Comparison of ENCODE assay signal across 19 cellular contexts in genomic region chr4:74455361-74456055, GRCh38. TPM values are rescaled to one million over a fixed set of nuclear protein-coding genes. Genes with fewer than 3 reads are reported as not detected.
"Had no signal": no experiment of that assay in that cellular context is flagged by ENCODE, and none has a peak within 500 bp of the region (broad histone marks: within the 10 kb centered on the region; RNA-seq: fewer than 3 reads in every experiment).

No MANE protein-coding gene starts in this region.

- H3K36me3 ChIP-seq: esophagus muscularis mucosa, heart left ventricle, neutrophil, right lobe of liver, tibial artery, upper lobe of left lung, uterus had no signal

- H3K27me3 ChIP-seq: esophagus muscularis mucosa, heart left ventricle, neutrophil, tibial artery, upper lobe of left lung, uterus had no signal

- DNase-seq: foreskin melanocyte; heart left ventricle; hippocampal formation; kidney glomerular epithelial cell; naive thymus-derived CD8-positive, alpha-beta T cell; psoas muscle; retina; right lobe of liver; stimulated activated CD4-positive, alpha-beta T cell treated with anti-CD3 and anti-CD28 coated beads, Interleukin-4, amount 100 ng/mL, for 24 hours; tibial artery; upper lobe of left lung; uterus had no signal

- H3K4me1 Mint-ChIP-seq: naive thymus-derived CD8-positive, alpha-beta T cell; stimulated activated memory B cell treated with anti-CD40 and anti-IgM and Interleukin-4, amounts not matched to agents 10 μg/mL and 1 μg/mL and 100 μg/mL, for 72 hours had no signal

- H3K9me3 ChIP-seq: esophagus muscularis mucosa, neutrophil, psoas muscle, right lobe of liver, tibial artery, uterus had no signal

- H3K27ac Mint-ChIP-seq: dendritic cell treated with granulocyte-macrophage colony-stimulating factor and Interleukin-4, amounts not matched to agents 40 ng/mL and 50 ng/mL, for 4 days; naive thymus-derived CD8-positive, alpha-beta T cell; stimulated activated memory B cell treated with anti-CD40 and anti-IgM and Interleukin-4, amounts not matched to agents 10 μg/mL and 1 μg/mL and 100 μg/mL, for 72 hours; stimulated activated naive CD8-positive, alpha-beta T cell treated with anti-CD3 and anti-CD28 coated beads, Interleukin-15, Interleukin-2, amounts not matched to agents 100 ng/mL and 50 ng/mL, for 24 hours had no signal

- H3K4me1 ChIP-seq: esophagus muscularis mucosa, psoas muscle, right lobe of liver, tibial artery, uterus had no signal

- ATAC-seq: heart left ventricle; naive thymus-derived CD8-positive, alpha-beta T cell; psoas muscle; right lobe of liver; stimulated activated memory B cell treated with anti-CD40 and anti-IgM and Interleukin-4, amounts not matched to agents 10 μg/mL and 1 μg/mL and 100 μg/mL, for 72 hours had no signal

- H3K27me3 Mint-ChIP-seq: dendritic cell treated with granulocyte-macrophage colony-stimulating factor and Interleukin-4, amounts not matched to agents 40 ng/mL and 50 ng/mL, for 4 days had no signal

- H3K4me3 Mint-ChIP-seq: dendritic cell treated with granulocyte-macrophage colony-stimulating factor and Interleukin-4, amounts not matched to agents 40 ng/mL and 50 ng/mL, for 4 days; naive thymus-derived CD8-positive, alpha-beta T cell; stimulated activated memory B cell treated with anti-CD40 and anti-IgM and Interleukin-4, amounts not matched to agents 10 μg/mL and 1 μg/mL and 100 μg/mL, for 72 hours; stimulated activated naive CD8-positive, alpha-beta T cell treated with anti-CD3 and anti-CD28 coated beads, Interleukin-15, Interleukin-2, amounts not matched to agents 100 ng/mL and 50 ng/mL, for 24 hours had no signal

- H3K4me3 ChIP-seq: esophagus muscularis mucosa, heart left ventricle, psoas muscle, right lobe of liver, tibial artery, upper lobe of left lung, uterus had no signal

- H3K27ac ChIP-seq: esophagus muscularis mucosa, heart left ventricle, neutrophil, psoas muscle, right lobe of liver, tibial artery, upper lobe of left lung, uterus had no signal

RNA-seq across cellular contexts. Expression of gene AREG, which starts 10.6 kb away (rescaled TPM):
- total RNA-seq: liver had no signal
- polyA plus RNA-seq: neural cell had no signal
